17 cellular contexts compared by ENCODE assay signal in genomic region chr22:35873426-35873825, GRCh38.
DNase-seq lines count a peak whose midpoint lies in the region; ATAC-seq and TF ChIP-seq lines count a peak whose summit lies in the region.
"Had no signal": no experiment of that assay in that cellular context is flagged by ENCODE, and none has a peak within 500 bp of the region (broad histone marks: within the 10 kb centered on the region; RNA-seq: fewer than 3 reads in every experiment).

No MANE protein-coding gene starts in this region.

- peak overlapping the region; percentile 5 for H3K27ac ChIP-seq in left ventricle myocardium inferior (replicated peaks)
- H3K27ac ChIP-seq: 22Rv1, KMS-11 had no signal

- no peak for DNase-seq in left ventricle myocardium inferior
- DNase-seq in left cardiac atrium, result no peak
- DNase-seq in GM13977 (ENCODE audit: low spot score), result peak; percentile 17
- peak; percentile 28 for DNase-seq in germinal center (ENCODE audit: low spot score)
- no peak for DNase-seq in SK-N-DZ (ENCODE audit: low spot score)
- DNase-seq: CD8-positive, alpha-beta T cell; COR-L47; DMS153; DND-41; GF-D8; GOT3; H9 had no signal

- intact Hi-C loops in left ventricle myocardium inferior (cut with micrococcal nuclease), result no loop called here
- intact Hi-C loops in left cardiac atrium (cut with DNase I), result no loop called here

- ATAC-seq in left cardiac atrium (no peak), HG02623 (IDR thresholded peaks at IDR 0.05; ENCODE audit: unreplicated experiment) (no peak), GM19324 (IDR thresholded peaks at IDR 0.05; ENCODE audit: low FRiP score, unreplicated experiment) (no peak)
- ATAC-seq: CD8-positive, alpha-beta T cell; HepG2 had no signal

- H3K27me3 ChIP-seq in left ventricle myocardium inferior (ENCODE audit: low read depth), result no peaks in the 10 kb centered on the region

- in situ Hi-C loops in GM13977 (cut with MboI; ENCODE audit: low pct_unique_long_range_greater_than_20kb, low sequenced_read_pairs, unreplicated experiment), result no loop called here

- no peaks in the 10 kb centered on the region for H3K36me3 ChIP-seq in left ventricle myocardium inferior

- TF ChIP-seq CTCF in left ventricle myocardium inferior (IDR thresholded peaks at IDR 0.05; ENCODE audit: borderline replicate concordance) (no peak), GM13977 (IDR thresholded peaks at IDR 0.05; ENCODE audit: extremely low read depth, insufficient read depth, missing control alignments) (no peak)

- H3K4me1 ChIP-seq in left ventricle myocardium inferior, result peaks cover 78% of the 10 kb centered on the region

- H3K4me3 ChIP-seq in left ventricle myocardium inferior, result no peak overlapping the region

- H3K9me3 ChIP-seq in left ventricle myocardium inferior (replicated peaks), result peaks cover 7% of the 10 kb centered on the region

Comparison
In these comparisons a context has a peak if more than half of its experiments do, and no peak if none do; other contexts are left out.
1. DNase-seq: peak in GM13977 (single experiment) and germinal center (single experiment); none in left ventricle myocardium inferior (single experiment), left cardiac atrium (single experiment) and SK-N-DZ (single experiment).